Comparison of ENCODE assay signal across 1 cellular context in genomic region chr11:130861902-130862552, GRCh38.
TF ChIP-seq lines count a peak whose summit lies in the region.

No MANE protein-coding gene starts in this region.

TF ChIP-seq in HepG2, 621 proteins besides CTCF, POLR2A, EP300 and RAD21 (continued from another document and continues in another):
- 0 out of 2 replicates have a peak, but pooled peaks have one; percentile 19 for TF ChIP-seq NCOA2 (CRISPR knock-in tag; IDR thresholded peaks at IDR 0.05)
- TF ChIP-seq HDAC1 (CRISPR knock-in tag; IDR thresholded peaks at IDR 0.05): no peak
- 0 out of 2 replicates have a peak, but pooled peaks have one; percentile 23 for TF ChIP-seq ZNF431 (CRISPR knock-in tag; IDR thresholded peaks at IDR 0.05; ENCODE audit: borderline replicate concordance, low read depth)
- no peak for TF ChIP-seq HNRNPK (IDR thresholded peaks at IDR 0.05; ENCODE audit: low read depth, low read length, poor library complexity, severe bottlenecking)
- TF ChIP-seq, protein P1, sequence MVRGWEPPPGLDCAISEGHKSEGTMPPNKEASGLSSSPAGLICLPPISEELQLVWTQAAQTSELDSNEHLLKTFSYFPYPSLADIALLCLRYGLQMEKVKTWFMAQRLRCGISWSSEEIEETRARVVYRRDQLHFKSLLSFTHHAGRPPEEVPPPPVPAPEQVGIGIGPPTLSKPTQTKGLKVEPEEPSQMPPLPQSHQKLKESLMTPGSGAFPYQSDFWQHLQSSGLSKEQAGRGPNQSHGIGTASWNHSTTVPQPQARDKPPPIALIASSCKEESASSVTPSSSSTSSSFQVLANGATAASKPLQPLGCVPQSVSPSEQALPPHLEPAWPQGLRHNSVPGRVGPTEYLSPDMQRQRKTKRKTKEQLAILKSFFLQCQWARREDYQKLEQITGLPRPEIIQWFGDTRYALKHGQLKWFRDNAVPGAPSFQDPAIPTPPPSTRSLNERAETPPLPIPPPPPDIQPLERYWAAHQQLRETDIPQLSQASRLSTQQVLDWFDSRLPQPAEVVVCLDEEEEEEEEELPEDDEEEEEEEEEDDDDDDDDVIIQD (CRISPR knock-in tag; IDR thresholded peaks at IDR 0.05; ENCODE audit: low read depth): no peak
- no peak for TF ChIP-seq ZNF709 (CRISPR knock-in tag; IDR thresholded peaks at IDR 0.05)
- TF ChIP-seq SMARCC2 (IDR thresholded peaks at IDR 0.05): no peak
- no peak for TF ChIP-seq JUNB (CRISPR knock-in tag; IDR thresholded peaks at IDR 0.05; ENCODE audit: borderline replicate concordance)
- no peak for TF ChIP-seq RBM39 (IDR thresholded peaks at IDR 0.05; ENCODE audit: low read depth, low read length, poor library complexity, severe bottlenecking)
- TF ChIP-seq XRCC5 (optimal IDR thresholded peaks at IDR 0.05; ENCODE audit: low read length): peak; percentile 97
- 0 out of 2 replicates have a peak, but pooled peaks have one; percentile 30 for TF ChIP-seq ARNT2 (CRISPR knock-in tag; IDR thresholded peaks at IDR 0.05; ENCODE audit: low read depth)
- no peak for TF ChIP-seq TOE1 (CRISPR knock-in tag; IDR thresholded peaks at IDR 0.05)
- no peak for TF ChIP-seq MBD4 (IDR thresholded peaks at IDR 0.05; ENCODE audit: borderline replicate concordance, low read length)
- TF ChIP-seq ZIK1 (CRISPR knock-in tag; IDR thresholded peaks at IDR 0.05; ENCODE audit: borderline replicate concordance, low read depth): no peak
- TF ChIP-seq ZNF670 (CRISPR knock-in tag; IDR thresholded peaks at IDR 0.05; ENCODE audit: borderline replicate concordance): 0 out of 2 replicates have a peak, but pooled peaks have one; percentile 38
- TF ChIP-seq NR2F2 (IDR thresholded peaks at IDR 0.05; ENCODE audit: borderline replicate concordance, low read depth): no peak
- TF ChIP-seq SALL1 (CRISPR knock-in tag; IDR thresholded peaks at IDR 0.05): peak; percentile 76
- no peak for TF ChIP-seq ZNF17 (CRISPR knock-in tag; IDR thresholded peaks at IDR 0.05)
- TF ChIP-seq ZNF460 (CRISPR knock-in tag; IDR thresholded peaks at IDR 0.05; ENCODE audit: borderline replicate concordance): no peak
- TF ChIP-seq, protein P2, sequence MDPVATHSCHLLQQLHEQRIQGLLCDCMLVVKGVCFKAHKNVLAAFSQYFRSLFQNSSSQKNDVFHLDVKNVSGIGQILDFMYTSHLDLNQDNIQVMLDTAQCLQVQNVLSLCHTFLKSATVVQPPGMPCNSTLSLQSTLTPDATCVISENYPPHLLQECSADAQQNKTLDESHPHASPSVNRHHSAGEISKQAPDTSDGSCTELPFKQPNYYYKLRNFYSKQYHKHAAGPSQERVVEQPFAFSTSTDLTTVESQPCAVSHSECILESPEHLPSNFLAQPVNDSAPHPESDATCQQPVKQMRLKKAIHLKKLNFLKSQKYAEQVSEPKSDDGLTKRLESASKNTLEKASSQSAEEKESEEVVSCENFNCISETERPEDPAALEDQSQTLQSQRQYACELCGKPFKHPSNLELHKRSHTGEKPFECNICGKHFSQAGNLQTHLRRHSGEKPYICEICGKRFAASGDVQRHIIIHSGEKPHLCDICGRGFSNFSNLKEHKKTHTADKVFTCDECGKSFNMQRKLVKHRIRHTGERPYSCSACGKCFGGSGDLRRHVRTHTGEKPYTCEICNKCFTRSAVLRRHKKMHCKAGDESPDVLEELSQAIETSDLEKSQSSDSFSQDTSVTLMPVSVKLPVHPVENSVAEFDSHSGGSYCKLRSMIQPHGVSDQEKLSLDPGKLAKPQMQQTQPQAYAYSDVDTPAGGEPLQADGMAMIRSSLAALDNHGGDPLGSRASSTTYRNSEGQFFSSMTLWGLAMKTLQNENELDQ (CRISPR knock-in tag; IDR thresholded peaks at IDR 0.05; ENCODE audit: borderline replicate concordance): no peak
- no peak for TF ChIP-seq PHF21A (CRISPR knock-in tag; IDR thresholded peaks at IDR 0.05)
- TF ChIP-seq, protein P3, sequence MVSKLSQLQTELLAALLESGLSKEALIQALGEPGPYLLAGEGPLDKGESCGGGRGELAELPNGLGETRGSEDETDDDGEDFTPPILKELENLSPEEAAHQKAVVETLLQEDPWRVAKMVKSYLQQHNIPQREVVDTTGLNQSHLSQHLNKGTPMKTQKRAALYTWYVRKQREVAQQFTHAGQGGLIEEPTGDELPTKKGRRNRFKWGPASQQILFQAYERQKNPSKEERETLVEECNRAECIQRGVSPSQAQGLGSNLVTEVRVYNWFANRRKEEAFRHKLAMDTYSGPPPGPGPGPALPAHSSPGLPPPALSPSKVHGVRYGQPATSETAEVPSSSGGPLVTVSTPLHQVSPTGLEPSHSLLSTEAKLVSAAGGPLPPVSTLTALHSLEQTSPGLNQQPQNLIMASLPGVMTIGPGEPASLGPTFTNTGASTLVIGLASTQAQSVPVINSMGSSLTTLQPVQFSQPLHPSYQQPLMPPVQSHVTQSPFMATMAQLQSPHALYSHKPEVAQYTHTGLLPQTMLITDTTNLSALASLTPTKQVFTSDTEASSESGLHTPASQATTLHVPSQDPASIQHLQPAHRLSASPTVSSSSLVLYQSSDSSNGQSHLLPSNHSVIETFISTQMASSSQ (IDR thresholded peaks at IDR 0.05; ENCODE audit: low read depth): no peak
- TF ChIP-seq, protein P3 (CRISPR knock-in tag; IDR thresholded peaks at IDR 0.05; ENCODE audit: borderline replicate concordance): no peak
- TF ChIP-seq MIER2 (CRISPR knock-in tag; IDR thresholded peaks at IDR 0.05): 0 out of 2 replicates have a peak, but pooled peaks have one; percentile 59
- TF ChIP-seq ZMYM4 (CRISPR knock-in tag; IDR thresholded peaks at IDR 0.05): peak; percentile 57; the same call in 1 of the 2 replicates
- TF ChIP-seq YY1 (IDR thresholded peaks at IDR 0.05; ENCODE audit: insufficient read depth, insufficient replicate concordance, low read depth, low read length): peak; percentile 77
- no peak for TF ChIP-seq NCOA1 (CRISPR knock-in tag; IDR thresholded peaks at IDR 0.05)
- TF ChIP-seq GATAD2A (CRISPR knock-in tag; IDR thresholded peaks at IDR 0.05): peak; percentile 58
- no peak for TF ChIP-seq HOXA9 (CRISPR knock-in tag; IDR thresholded peaks at IDR 0.05; ENCODE audit: borderline replicate concordance)
- TF ChIP-seq NR2F1 (CRISPR knock-in tag; IDR thresholded peaks at IDR 0.05): no peak
- TF ChIP-seq POLR2AphosphoS5 (IDR thresholded peaks at IDR 0.05; ENCODE audit: low read depth, low read length): no peak
- TF ChIP-seq ZNF710 (CRISPR knock-in tag; IDR thresholded peaks at IDR 0.05; ENCODE audit: borderline replicate concordance): no peak
- TF ChIP-seq BRD4 (CRISPR knock-in tag; IDR thresholded peaks at IDR 0.05): no peak
- TF ChIP-seq, protein P4, sequence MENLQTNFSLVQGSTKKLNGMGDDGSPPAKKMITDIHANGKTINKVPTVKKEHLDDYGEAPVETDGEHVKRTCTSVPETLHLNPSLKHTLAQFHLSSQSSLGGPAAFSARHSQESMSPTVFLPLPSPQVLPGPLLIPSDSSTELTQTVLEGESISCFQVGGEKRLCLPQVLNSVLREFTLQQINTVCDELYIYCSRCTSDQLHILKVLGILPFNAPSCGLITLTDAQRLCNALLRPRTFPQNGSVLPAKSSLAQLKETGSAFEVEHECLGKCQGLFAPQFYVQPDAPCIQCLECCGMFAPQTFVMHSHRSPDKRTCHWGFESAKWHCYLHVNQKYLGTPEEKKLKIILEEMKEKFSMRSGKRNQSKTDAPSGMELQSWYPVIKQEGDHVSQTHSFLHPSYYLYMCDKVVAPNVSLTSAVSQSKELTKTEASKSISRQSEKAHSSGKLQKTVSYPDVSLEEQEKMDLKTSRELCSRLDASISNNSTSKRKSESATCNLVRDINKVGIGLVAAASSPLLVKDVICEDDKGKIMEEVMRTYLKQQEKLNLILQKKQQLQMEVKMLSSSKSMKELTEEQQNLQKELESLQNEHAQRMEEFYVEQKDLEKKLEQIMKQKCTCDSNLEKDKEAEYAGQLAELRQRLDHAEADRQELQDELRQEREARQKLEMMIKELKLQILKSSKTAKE (CRISPR knock-in tag; IDR thresholded peaks at IDR 0.05; ENCODE audit: borderline replicate concordance): no peak
- peak; percentile 40; the same call in 1 of the 2 replicates for TF ChIP-seq MYC (CRISPR knock-in tag; IDR thresholded peaks at IDR 0.05; ENCODE audit: borderline replicate concordance)
- TF ChIP-seq ZNF83 (CRISPR knock-in tag; IDR thresholded peaks at IDR 0.05; ENCODE audit: borderline replicate concordance): no peak
- TF ChIP-seq, protein P5, sequence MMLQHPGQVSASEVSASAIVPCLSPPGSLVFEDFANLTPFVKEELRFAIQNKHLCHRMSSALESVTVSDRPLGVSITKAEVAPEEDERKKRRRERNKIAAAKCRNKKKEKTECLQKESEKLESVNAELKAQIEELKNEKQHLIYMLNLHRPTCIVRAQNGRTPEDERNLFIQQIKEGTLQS (CRISPR knock-in tag; IDR thresholded peaks at IDR 0.05): no peak
- no peak for TF ChIP-seq FOXK2 (IDR thresholded peaks at IDR 0.05)
- no peak for TF ChIP-seq ZNF766 (CRISPR knock-in tag; IDR thresholded peaks at IDR 0.05; ENCODE audit: borderline replicate concordance)
- TF ChIP-seq, protein P6, sequence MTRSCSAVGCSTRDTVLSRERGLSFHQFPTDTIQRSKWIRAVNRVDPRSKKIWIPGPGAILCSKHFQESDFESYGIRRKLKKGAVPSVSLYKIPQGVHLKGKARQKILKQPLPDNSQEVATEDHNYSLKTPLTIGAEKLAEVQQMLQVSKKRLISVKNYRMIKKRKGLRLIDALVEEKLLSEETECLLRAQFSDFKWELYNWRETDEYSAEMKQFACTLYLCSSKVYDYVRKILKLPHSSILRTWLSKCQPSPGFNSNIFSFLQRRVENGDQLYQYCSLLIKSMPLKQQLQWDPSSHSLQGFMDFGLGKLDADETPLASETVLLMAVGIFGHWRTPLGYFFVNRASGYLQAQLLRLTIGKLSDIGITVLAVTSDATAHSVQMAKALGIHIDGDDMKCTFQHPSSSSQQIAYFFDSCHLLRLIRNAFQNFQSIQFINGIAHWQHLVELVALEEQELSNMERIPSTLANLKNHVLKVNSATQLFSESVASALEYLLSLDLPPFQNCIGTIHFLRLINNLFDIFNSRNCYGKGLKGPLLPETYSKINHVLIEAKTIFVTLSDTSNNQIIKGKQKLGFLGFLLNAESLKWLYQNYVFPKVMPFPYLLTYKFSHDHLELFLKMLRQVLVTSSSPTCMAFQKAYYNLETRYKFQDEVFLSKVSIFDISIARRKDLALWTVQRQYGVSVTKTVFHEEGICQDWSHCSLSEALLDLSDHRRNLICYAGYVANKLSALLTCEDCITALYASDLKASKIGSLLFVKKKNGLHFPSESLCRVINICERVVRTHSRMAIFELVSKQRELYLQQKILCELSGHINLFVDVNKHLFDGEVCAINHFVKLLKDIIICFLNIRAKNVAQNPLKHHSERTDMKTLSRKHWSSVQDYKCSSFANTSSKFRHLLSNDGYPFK (CRISPR knock-in tag; IDR thresholded peaks at IDR 0.05; ENCODE audit: borderline replicate concordance): peak; percentile 35; the same call in 1 of the 2 replicates
- TF ChIP-seq SRF (IDR thresholded peaks at IDR 0.05; ENCODE audit: low read depth, low read length): no peak
- TF ChIP-seq ZNF513 (CRISPR knock-in tag; conservative IDR thresholded peaks at IDR 0.05): no peak
- TF ChIP-seq IRX3 (CRISPR knock-in tag; IDR thresholded peaks at IDR 0.05; ENCODE audit: borderline replicate concordance, low read depth): no peak
- TF ChIP-seq ISX (CRISPR knock-in tag; conservative IDR thresholded peaks at IDR 0.05): no peak
